In the genomic region with DNA sequence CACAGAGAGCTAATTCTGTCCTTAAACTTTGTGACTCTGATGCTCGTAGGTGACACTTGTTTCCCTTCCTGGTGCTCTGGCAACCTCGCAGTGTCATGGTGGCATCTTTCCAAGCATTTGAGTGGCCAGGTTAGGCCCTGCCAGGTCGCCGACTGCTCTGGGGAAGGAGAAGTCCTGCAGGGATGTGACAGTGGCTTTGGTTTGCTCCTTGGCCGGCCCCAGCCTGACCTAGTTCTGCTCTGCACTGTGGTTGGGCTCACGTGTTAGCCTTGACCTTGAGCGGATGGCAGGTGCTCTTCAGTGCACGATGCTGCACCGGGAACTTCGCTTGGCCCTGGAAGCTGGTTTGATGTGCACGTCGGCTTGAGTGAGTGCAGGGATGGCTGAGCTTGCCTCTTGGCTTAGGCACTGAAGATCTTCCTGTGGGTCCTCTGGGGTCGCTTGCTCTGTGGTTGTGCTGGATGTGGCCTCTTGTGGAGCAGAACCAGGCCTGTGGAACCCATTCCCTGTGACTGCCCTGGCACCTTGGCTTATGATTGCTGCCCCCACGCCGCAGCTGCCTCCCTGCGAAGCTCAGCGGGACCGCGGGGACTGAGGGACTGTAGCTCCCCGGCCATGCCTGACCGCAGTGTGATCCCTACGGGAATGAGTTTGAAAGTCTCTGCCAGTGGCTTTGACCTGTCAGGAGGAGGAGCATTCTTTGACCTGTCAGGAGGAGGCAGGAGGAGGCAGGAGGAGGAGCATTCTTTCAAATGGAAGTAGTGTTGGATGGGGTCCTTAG, we compare ENCODE assay signal across 18 cellular contexts. TPM values are rescaled to one million over a fixed set of nuclear protein-coding genes. Genes with fewer than 3 reads are reported as not detected.
DNase-seq lines count a peak whose midpoint lies in the region; ATAC-seq and TF ChIP-seq lines count a peak whose summit lies in the region.
"Had no signal": no experiment of that assay in that cellular context is flagged by ENCODE, and none has a peak within 500 bp of the region (broad histone marks: within the 10 kb centered on the region; RNA-seq: fewer than 3 reads in every experiment).

No MANE protein-coding gene starts in this region.

- H3K9ac ChIP-seq in parathyroid adenoma = no peak overlapping the region

- CTCF ChIA-PET in RWPE1 (lab: Yijun Ruan, JAX) = interaction anchor here (0.6 kb wide), 1 partner anchor 50 kb away, joined by 4 read pairs; no protein-coding TSS in a partner anchor

- H3K4me3 ChIP-seq in right atrium auricular region (no peak overlapping the region), parathyroid adenoma (ENCODE audit: low read depth, low read length) (no peak overlapping the region)
- H3K4me3 ChIP-seq: skin epidermis had no signal

- H3K9me3 ChIP-seq in right atrium auricular region (no peaks in the 10 kb centered on the region), parathyroid adenoma (ENCODE audit: control insufficient read depth, low read length) (no peaks in the 10 kb centered on the region)

- H3K36me3 ChIP-seq in right atrium auricular region = no peaks in the 10 kb centered on the region
- H3K36me3 ChIP-seq in parathyroid adenoma (ENCODE audit: control insufficient read depth, insufficient read depth, low read length) = no peaks in the 10 kb centered on the region

- ATAC-seq in GM18858 (IDR thresholded peaks at IDR 0.05; ENCODE audit: unreplicated experiment) = no peak
- no peak for ATAC-seq in HG02852 (IDR thresholded peaks at IDR 0.05; ENCODE audit: unreplicated experiment)
- no peak for ATAC-seq in GM19455 (IDR thresholded peaks at IDR 0.05; ENCODE audit: unreplicated experiment)
- ATAC-seq: activated naive CD8-positive, alpha-beta T cell treated with anti-CD3 and anti-CD28 coated beads, Interleukin-2, amount 50 U/mL, for 24 hours; activated T-cell treated with anti-CD3 and anti-CD28 coated beads, Interleukin-2, amount 50 U/mL, for 72 hours; foreskin keratinocyte had no signal

- H3K4me1 ChIP-seq in right atrium auricular region (peaks cover 0 to 45% of the 10 kb centered on the region in 2 donors), parathyroid adenoma (peaks cover 23% of the 10 kb centered on the region)
- H3K4me1 ChIP-seq: foreskin keratinocyte had no signal

- TF ChIP-seq CTCF in C4-2B (conservative IDR thresholded peaks at IDR 0.05) = no peak
- no peak for TF ChIP-seq CTCF in RWPE1 (conservative IDR thresholded peaks at IDR 0.05; ENCODE audit: low read depth)
- no peak for TF ChIP-seq CTCF in right atrium auricular region (IDR thresholded peaks at IDR 0.05)
- TF ChIP-seq CTCF in parathyroid adenoma (IDR thresholded peaks at IDR 0.05) = no peak

- H3K4me2 ChIP-seq in parathyroid adenoma (ENCODE audit: low read length) = peak overlapping the region; percentile 39

- no peak overlapping the region for H2AFZ ChIP-seq in parathyroid adenoma

- no peaks in the 10 kb centered on the region for H3K27me3 ChIP-seq in right atrium auricular region
- no peaks in the 10 kb centered on the region for H3K27me3 ChIP-seq in parathyroid adenoma (ENCODE audit: control insufficient read depth, insufficient read depth, low read length)
- H3K27me3 ChIP-seq: foreskin keratinocyte had no signal

- POLR2A ChIA-PET in RWPE1 (lab: Yijun Ruan, JAX; ENCODE audit: low non-redundant PET) = no interaction called here

- DNase-seq in RWPE1 (ENCODE audit: low spot score) (no peak), right atrium auricular region (ENCODE audit: low spot score) (no peak)
- no peak for DNase-seq in activated naive CD4-positive, alpha-beta T cell treated with anti-CD3 and anti-CD28 coated beads, Interleukin-2, amount 50 U/mL, for 16 hours
- DNase-seq: ACHN; activated naive CD8-positive, alpha-beta T cell treated with anti-CD3 and anti-CD28 coated beads, Interleukin-2, amount 50 U/mL, for 24 hours; activated T-cell treated with anti-CD3 and anti-CD28 coated beads, Interleukin-2, amount 50 U/mL, for 72 hours; foreskin keratinocyte; mesenchymal stem cell; NCI-H1417 treated with DMSO at 0.1 percent for 48 hours; NCI-H446; T-helper 9 cell had no signal

- H3K27ac ChIP-seq in C4-2B = peak overlapping the region; percentile 68
- peak overlapping the region; percentile 4 for H3K27ac ChIP-seq in RWPE1
- peak overlapping the region; percentile 57 to 70 for H3K27ac ChIP-seq in right atrium auricular region
- peak overlapping the region; percentile 52 for H3K27ac ChIP-seq in parathyroid adenoma
- H3K27ac ChIP-seq: foreskin keratinocyte, skin epidermis had no signal

- peaks cover 70% of the 10 kb centered on the region for H3K79me2 ChIP-seq in parathyroid adenoma

RNA-seq across cellular contexts. Expression of a gene that starts 8.7 kb away (rescaled TPM):
- 10 to 100 TPM; 27.2 to 29.6 TPM for total RNA-seq in right atrium auricular region

RNA-seq across cellular contexts. Expression of a gene that starts 27.0 kb away (rescaled TPM):
- not detected for total RNA-seq in right atrium auricular region
- total RNA-seq: activated T-cell treated with anti-CD3 and anti-CD28 coated beads, Interleukin-2, amount 50 U/mL, for 72 hours; foreskin keratinocyte; SK-MEL-5 had no signal

RNA-seq across cellular contexts. Expression of a gene that starts 55.7 kb away (rescaled TPM):
- 100 to 1,000 TPM in 1 of 2 donors, 10 to 100 TPM in 1; 95.9 to 128 TPM for total RNA-seq in right atrium auricular region

Comparison
In these comparisons a context has a peak if more than half of its experiments do, and no peak if none do; other contexts are left out.
1. H3K27ac ChIP-seq: peak in every context shown above with its lines; median percentile 68 in C4-2B; 64 in right atrium auricular region; 52 in parathyroid adenoma; 4 in RWPE1.